ENCODE assay signal across 1 cellular context in the genomic region with DNA sequence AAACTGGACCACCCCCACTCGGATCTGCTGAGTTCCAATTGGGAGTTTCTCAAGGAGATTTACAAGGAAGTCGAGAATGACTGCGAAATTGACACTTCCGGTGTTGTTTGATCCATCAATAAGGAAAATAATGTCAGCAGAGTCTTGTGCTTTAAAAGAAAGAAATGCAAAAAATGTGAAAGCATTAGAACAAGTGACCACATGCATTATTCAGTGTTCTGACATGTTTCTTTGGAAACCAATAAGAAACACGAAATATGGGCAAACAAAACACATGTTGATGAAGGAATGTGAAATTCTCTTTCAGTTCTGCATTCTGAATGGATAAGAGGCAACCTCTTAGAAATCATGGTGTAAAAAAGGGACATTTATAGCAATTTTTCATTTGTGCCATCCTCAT.
TF ChIP-seq lines count a peak whose summit lies in the region.

No MANE protein-coding gene starts in this region.

TF ChIP-seq in HepG2, 621 proteins besides CTCF, POLR2A, EP300 and RAD21:
- TF ChIP-seq, protein P1, sequence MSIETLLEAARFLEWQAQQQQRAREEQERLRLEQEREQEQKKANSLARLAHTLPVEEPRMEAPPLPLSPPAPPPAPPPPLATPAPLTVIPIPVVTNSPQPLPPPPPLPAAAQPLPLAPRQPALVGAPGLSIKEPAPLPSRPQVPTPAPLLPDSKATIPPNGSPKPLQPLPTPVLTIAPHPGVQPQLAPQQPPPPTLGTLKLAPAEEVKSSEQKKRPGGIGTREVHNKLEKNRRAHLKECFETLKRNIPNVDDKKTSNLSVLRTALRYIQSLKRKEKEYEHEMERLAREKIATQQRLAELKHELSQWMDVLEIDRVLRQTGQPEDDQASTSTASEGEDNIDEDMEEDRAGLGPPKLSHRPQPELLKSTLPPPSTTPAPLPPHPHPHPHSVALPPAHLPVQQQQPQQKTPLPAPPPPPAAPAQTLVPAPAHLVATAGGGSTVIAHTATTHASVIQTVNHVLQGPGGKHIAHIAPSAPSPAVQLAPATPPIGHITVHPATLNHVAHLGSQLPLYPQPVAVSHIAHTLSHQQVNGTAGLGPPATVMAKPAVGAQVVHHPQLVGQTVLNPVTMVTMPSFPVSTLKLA (IDR thresholded peaks at IDR 0.05) = peak; percentile 34; the same call in 1 of the 2 replicates
- TF ChIP-seq, protein P2, sequence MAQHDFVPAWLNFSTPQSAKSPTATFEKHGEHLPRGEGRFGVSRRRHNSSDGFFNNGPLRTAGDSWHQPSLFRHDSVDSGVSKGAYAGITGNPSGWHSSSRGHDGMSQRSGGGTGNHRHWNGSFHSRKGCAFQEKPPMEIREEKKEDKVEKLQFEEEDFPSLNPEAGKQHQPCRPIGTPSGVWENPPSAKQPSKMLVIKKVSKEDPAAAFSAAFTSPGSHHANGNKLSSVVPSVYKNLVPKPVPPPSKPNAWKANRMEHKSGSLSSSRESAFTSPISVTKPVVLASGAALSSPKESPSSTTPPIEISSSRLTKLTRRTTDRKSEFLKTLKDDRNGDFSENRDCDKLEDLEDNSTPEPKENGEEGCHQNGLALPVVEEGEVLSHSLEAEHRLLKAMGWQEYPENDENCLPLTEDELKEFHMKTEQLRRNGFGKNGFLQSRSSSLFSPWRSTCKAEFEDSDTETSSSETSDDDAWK (CRISPR knock-in tag; IDR thresholded peaks at IDR 0.05) = no peak
